Comparison of ENCODE assay signal across 21 cellular contexts in the genomic region with DNA sequence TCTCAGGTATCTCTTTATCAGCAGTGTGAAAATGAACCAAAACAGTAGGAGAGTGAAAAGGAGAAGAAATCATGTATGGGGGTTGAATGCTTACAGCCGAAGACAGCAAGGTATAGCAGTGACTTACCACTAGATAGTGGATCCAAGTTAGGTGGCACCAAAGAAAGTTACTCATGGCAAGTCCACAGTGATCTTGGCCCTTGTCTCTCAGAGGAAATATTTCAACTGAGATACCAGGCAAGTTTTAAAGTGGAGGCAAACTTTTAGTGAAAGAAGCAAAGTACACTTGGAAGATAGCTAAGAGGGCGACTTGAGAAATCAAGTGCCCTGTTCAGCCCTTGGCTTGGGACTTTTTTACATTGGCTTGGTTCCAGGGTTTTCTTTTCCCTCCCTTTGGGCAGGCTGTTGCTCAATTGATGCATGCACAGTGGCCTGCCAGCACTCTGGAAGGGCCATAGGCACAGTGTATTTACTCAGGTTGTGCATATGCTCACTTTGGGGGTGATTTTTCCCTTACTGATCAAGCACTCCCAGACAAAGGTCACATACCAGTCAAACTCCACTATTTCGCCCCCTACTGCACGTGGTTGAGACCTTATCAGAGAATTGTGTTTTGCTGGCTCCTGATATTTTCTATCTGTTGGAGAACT.
"Had no signal": no experiment of that assay in that cellular context is flagged by ENCODE, and none has a peak within 500 bp of the region (broad histone marks: within the 10 kb centered on the region; RNA-seq: fewer than 3 reads in every experiment).

No MANE protein-coding gene starts in this region.

- H3K27me3 ChIP-seq: body of pancreas, esophagus squamous epithelium, testis had no signal

- H3K27ac Mint-ChIP-seq: activated naive CD8-positive, alpha-beta T cell; activated T-cell treated with anti-CD3 and anti-CD28 coated beads, Interleukin-2, amount 50 U/mL, for 72 hours; natural killer cell treated with Interleukin-12 subunit alpha and Interleukin-12 subunit beta and Interleukin-15 and Interleukin-18, amount 100 ng/mL, for 72 hours had no signal

- H3K27me3 Mint-ChIP-seq: activated naive CD8-positive, alpha-beta T cell; natural killer cell treated with Interleukin-12 subunit alpha and Interleukin-12 subunit beta and Interleukin-15 and Interleukin-18, amount 100 ng/mL, for 72 hours; type B pancreatic cell had no signal

- H3K9me3 ChIP-seq: body of pancreas, testis had no signal

- H3K4me3 ChIP-seq: body of pancreas, esophagus squamous epithelium, testis had no signal

- DNase-seq: activated CD4-positive, alpha-beta T cell treated with anti-CD3 and anti-CD28 coated beads for 4 hours; activated CD4-positive, alpha-beta T cell treated with anti-CD3 and anti-CD28 coated beads, Interleukin-2, amount 50 U/mL, for 4 hours; activated naive CD4-positive, alpha-beta T cell; activated T-cell treated with anti-CD3 and anti-CD28 coated beads for 4 hours; activated T-cell treated with anti-CD3 and anti-CD28 coated beads, Interleukin-2, amount 50 U/mL, for 72 hours; aorta; body of pancreas; dermis blood vessel endothelial cell; effector CD4-positive, alpha-beta T cell; esophagus squamous epithelium; left cardiac atrium; mesendoderm; right cardiac atrium; stimulated activated CD4-positive, alpha-beta T cell treated with anti-CD3 and anti-CD28 coated beads, Interleukin-2, amount 100 ng/mL, for 48 hours; stimulated activated naive CD8-positive, alpha-beta T cell treated with anti-CD3 and anti-CD28 coated beads, Interleukin-15, Interleukin-2, amounts not matched to agents 100 U/mL and 50 U/mL, for 24 hours; testis had no signal

- H3K27ac ChIP-seq: body of pancreas, epithelial cell of prostate, esophagus squamous epithelium, testis, VCaP had no signal

- H3K4me1 ChIP-seq: body of pancreas, esophagus squamous epithelium, testis had no signal

- H3K36me3 ChIP-seq: esophagus squamous epithelium had no signal

- ATAC-seq: activated T-cell treated with anti-CD3 and anti-CD28 coated beads, Interleukin-2, amount 50 U/mL, for 72 hours; body of pancreas; natural killer cell treated with Interleukin-12 subunit alpha and Interleukin-12 subunit beta and Interleukin-15 and Interleukin-18, amount 100 ng/mL, for 72 hours; right cardiac atrium; stimulated activated naive CD8-positive, alpha-beta T cell treated with anti-CD3 and anti-CD28 coated beads, Interleukin-15, Interleukin-2, amounts not matched to agents 100 U/mL and 50 U/mL, for 24 hours had no signal

- H3K4me3 Mint-ChIP-seq: activated naive CD8-positive, alpha-beta T cell; activated T-cell treated with anti-CD3 and anti-CD28 coated beads, Interleukin-2, amount 50 U/mL, for 72 hours; natural killer cell treated with Interleukin-12 subunit alpha and Interleukin-12 subunit beta and Interleukin-15 and Interleukin-18, amount 100 ng/mL, for 72 hours had no signal

- H3K36me3 Mint-ChIP-seq: activated naive CD8-positive, alpha-beta T cell; type B pancreatic cell had no signal
